Comparison of ENCODE assay signal across 17 cellular contexts in the genomic region with DNA sequence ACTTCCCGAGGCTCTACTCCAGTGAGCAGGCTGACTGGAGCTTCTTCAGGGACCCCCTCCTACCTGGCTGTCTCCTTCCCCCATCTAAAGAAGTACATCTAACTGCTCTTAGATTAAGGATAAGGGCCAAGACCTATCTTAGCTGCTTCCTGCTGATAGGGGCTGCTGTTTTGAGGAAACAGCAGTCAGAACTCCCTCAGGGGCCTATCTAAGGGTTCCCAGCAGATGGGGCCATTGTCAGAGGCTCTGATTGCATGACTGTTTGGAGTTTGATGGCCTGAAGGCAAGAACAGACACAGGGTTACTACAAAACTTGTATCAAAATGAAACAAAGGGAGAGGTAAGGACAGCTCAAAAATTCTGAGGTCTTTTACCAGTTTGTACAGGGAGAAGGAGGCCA.
"Had no signal": no experiment of that assay in that cellular context is flagged by ENCODE, and none has a peak within 500 bp of the region (broad histone marks: within the 10 kb centered on the region; RNA-seq: fewer than 3 reads in every experiment).

No MANE protein-coding gene starts in this region.

- H3K9me3 ChIP-seq: prostate gland, tibial nerve, vagina had no signal

- DNase-seq: activated CD4-positive, alpha-beta memory T cell treated with anti-CD3 and anti-CD28 coated beads for 36 hours; activated effector memory CD4-positive, alpha-beta T cell treated with anti-CD3 and anti-CD28 coated beads, Interleukin-2, amount 50 U/mL, for 16 hours; activated T-cell treated with anti-CD3 and anti-CD28 coated beads, Interleukin-2, amount 50 U/mL, for 4 hours; amniotic stem cell; cortex of kidney; effector CD8-positive, alpha-beta T cell; left colon; natural killer cell; occipital lobe; spleen; stimulated activated CD4-positive, alpha-beta T cell treated with anti-CD3 and anti-CD28 coated beads, Interleukin-1b, Interleukin-23, amount 100 ng/mL, for 48 hours; stimulated activated naive B cell treated with anti-CD40 and anti-IgM and Interleukin-4, amounts not matched to agents 10 μg/mL and 1 μg/mL and 100 μg/mL, for 72 hours had no signal

- H3K4me3 ChIP-seq: prostate gland, spleen, tibial nerve, vagina had no signal

- H3K27ac ChIP-seq: prostate gland, spleen, tibial nerve, vagina had no signal

- H3K36me3 ChIP-seq: prostate gland, spleen, tibial nerve, vagina had no signal

- ATAC-seq: activated naive CD4-positive, alpha-beta T cell treated with anti-CD3 and anti-CD28 coated beads, Interleukin-2, amount 50 U/mL, for 72 hours; activated T-cell treated with anti-CD3 and anti-CD28 coated beads, Interleukin-2, amount 50 U/mL, for 4 hours; left colon; natural killer cell; sciatic nerve; stimulated activated naive B cell treated with anti-CD40 and anti-IgM and Interleukin-4, amounts not matched to agents 10 μg/mL and 1 μg/mL and 100 μg/mL, for 72 hours had no signal

- H3K27me3 ChIP-seq: spleen, tibial nerve, vagina had no signal

- H3K4me1 ChIP-seq: prostate gland, spleen, tibial nerve, vagina had no signal
